In the genomic region with DNA sequence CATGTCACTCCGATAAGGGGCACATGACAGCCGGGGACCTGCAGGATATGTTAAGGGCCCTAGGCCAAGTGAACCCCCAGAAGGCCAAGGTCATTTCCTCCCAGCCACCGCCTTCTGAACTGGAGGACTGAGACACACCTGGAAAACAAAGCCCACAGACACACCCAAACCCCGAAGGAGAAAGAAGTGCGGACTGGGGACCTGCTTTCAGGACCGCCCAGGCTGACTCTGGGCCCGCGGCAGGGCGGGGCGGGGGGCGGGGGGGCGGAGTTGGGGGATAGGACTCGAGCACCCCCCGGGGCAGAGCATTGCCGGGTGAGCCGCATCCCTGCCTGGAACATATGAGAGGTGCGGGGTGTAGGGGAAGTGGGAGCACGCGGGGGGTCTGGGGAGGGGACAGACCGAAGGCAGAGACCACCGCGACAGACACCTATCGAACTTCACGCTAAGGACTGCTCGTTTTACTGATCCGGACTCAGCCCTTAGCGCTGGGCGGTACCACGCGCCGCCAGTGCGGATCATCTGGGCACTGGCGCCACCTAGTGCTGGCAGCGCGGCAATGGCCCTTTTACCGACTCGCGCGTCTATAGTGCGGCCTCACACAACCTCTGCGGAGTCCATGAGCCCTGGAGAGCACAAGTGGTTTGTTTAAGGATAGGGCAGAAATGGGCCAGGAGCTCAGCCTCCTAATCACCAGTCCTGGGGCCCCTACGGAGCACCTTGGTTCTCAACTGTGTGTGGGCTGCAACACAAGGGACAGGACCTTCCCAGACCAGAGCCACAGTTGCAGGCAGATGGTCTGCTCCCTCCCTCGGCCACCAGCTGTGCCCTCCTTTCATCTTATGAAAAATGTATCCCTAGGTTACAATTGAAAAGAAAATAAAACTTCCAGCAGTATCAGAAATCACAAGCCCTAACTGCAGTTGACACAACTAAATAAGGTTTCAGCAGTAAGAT, we compare ENCODE assay signal across 8 cellular contexts.
A peak's percentile ranks its signal among the peaks of the same experiment; 100 is the strongest.
DNase-seq lines count a peak whose midpoint lies in the region; ATAC-seq and TF ChIP-seq lines count a peak whose summit lies in the region.

No MANE protein-coding gene starts in this region.

- no peak for TF ChIP-seq POLR2A in erythroblast (IDR thresholded peaks at IDR 0.05; ENCODE audit: low read length)

- H3K4me3 ChIP-seq in NT2/D1 (ENCODE audit: insufficient read length, low read depth) = peak overlapping the region; percentile 22
- peak overlapping the region; percentile 30 to 49 for H3K4me3 ChIP-seq in muscle layer of duodenum (ENCODE audit: low read depth in 1 of 2, low read length in 2 of 2)

- H3K27ac ChIP-seq in muscle layer of duodenum (ENCODE audit: low read length) = no peak overlapping the region

- DNase-seq in D341Med (ENCODE audit: low spot score) (peak; percentile 91), HT-29 (ENCODE audit: low spot score) (peak; percentile 83), NT2/D1 (ENCODE audit: low read depth, low spot score) (peak; percentile 79), activated T-cell treated with anti-CD3 and anti-CD28 coated beads for 4 hours (peak; percentile 72), erythroblast (lab: John Stamatoyannopoulos, UW) (peak; percentile 72 to 83)
- DNase-seq in stimulated activated CD8-positive, alpha-beta memory T cell treated with anti-CD3 and anti-CD28 coated beads, Interleukin-4, amount 100 ng/mL, for 48 hours = peak; percentile 88

- H3K27me3 ChIP-seq in NT2/D1 (ENCODE audit: insufficient read depth, insufficient read length) (peaks cover 27% of the 10 kb centered on the region), muscle layer of duodenum (ENCODE audit: low read depth, low read length) (no peaks in the 10 kb centered on the region)

- H3K36me3 ChIP-seq in NT2/D1 (ENCODE audit: insufficient read depth, insufficient read length, low read length) (no peaks in the 10 kb centered on the region), muscle layer of duodenum (ENCODE audit: control insufficient read depth in 1 of 2, insufficient read depth in 2 of 2, low read length in 2 of 2) (no peaks in the 10 kb centered on the region)

- H3K9me3 ChIP-seq in NT2/D1 (ENCODE audit: insufficient read depth, low read length) = no peaks in the 10 kb centered on the region
- no peaks in the 10 kb centered on the region for H3K9me3 ChIP-seq in muscle layer of duodenum (ENCODE audit: control insufficient read depth in 1 of 2, low read length in 2 of 2)

- peak overlapping the region; percentile 21 for H3K9ac ChIP-seq in NT2/D1 (ENCODE audit: insufficient read length, low read depth)

- peak; percentile 99 for ATAC-seq in GM21381 (IDR thresholded peaks at IDR 0.05; ENCODE audit: unreplicated experiment)

- H3K4me1 ChIP-seq in NT2/D1 (ENCODE audit: insufficient read depth, insufficient read length) = no peaks in the 10 kb centered on the region
- H3K4me1 ChIP-seq in muscle layer of duodenum (ENCODE audit: control insufficient read depth in 1 of 2, insufficient read depth in 2 of 2, low read length in 2 of 2) = peaks cover 0 to 3% of the 10 kb centered on the region in 2 donors
